1 cellular context compared by ENCODE assay signal in genomic region chr1:75724472-75725022, GRCh38.
TF ChIP-seq lines count a peak whose summit lies in the region.

TSS of gene ACADM (plus strand) at chr1:75724709. CDS start at chr1:75724788, 79 bp downstream.

TF ChIP-seq in HEK293, 187 proteins besides CTCF, POLR2A, EP300 and RAD21 (continued from another document and continues in another):
- TF ChIP-seq GLI2 (tag by site-specific recombination; IDR thresholded peaks at IDR 0.05; ENCODE audit: borderline replicate concordance, low read depth) = no peak
- TF ChIP-seq ZNF157 (tag by site-specific recombination; IDR thresholded peaks at IDR 0.05) = no peak
- TF ChIP-seq BCL11A (tag by site-specific recombination; IDR thresholded peaks at IDR 0.05; ENCODE audit: low read depth) = peak; percentile 99
- no peak for TF ChIP-seq ZNF596 (tag by site-specific recombination; IDR thresholded peaks at IDR 0.05)
- peak; percentile 83 for TF ChIP-seq GLIS2 (tag by site-specific recombination; IDR thresholded peaks at IDR 0.05)
- 0 out of 2 replicates have a peak, but pooled peaks have one; percentile 6 for TF ChIP-seq ZBTB17 (tag by site-specific recombination; IDR thresholded peaks at IDR 0.05)
- TF ChIP-seq ZNF645 (tag by site-specific recombination; IDR thresholded peaks at IDR 0.05) = no peak
- TF ChIP-seq ZNF248 (tag by site-specific recombination; IDR thresholded peaks at IDR 0.05) = no peak
- peak; percentile 98 for TF ChIP-seq KLF8 (tag by site-specific recombination; IDR thresholded peaks at IDR 0.05)
- TF ChIP-seq ZNF121 (tag by site-specific recombination; IDR thresholded peaks at IDR 0.05) = no peak
- TF ChIP-seq SCRT1 (tag by site-specific recombination; IDR thresholded peaks at IDR 0.05; ENCODE audit: borderline replicate concordance) = no peak
- no peak for TF ChIP-seq ZNF626 (tag by site-specific recombination; IDR thresholded peaks at IDR 0.05)
- no peak for TF ChIP-seq ZNF280C (tag by site-specific recombination; IDR thresholded peaks at IDR 0.05)
- TF ChIP-seq ZNF777 (tag by site-specific recombination; IDR thresholded peaks at IDR 0.05; ENCODE audit: borderline replicate concordance) = no peak
- 0 out of 2 replicates have a peak, but pooled peaks have one; percentile 51 for TF ChIP-seq ZNF391 (tag by site-specific recombination; IDR thresholded peaks at IDR 0.05; ENCODE audit: borderline replicate concordance, low read depth)
- no peak for TF ChIP-seq ZNF26 (tag by site-specific recombination; IDR thresholded peaks at IDR 0.05)
- TF ChIP-seq ZBTB44 (tag by site-specific recombination; IDR thresholded peaks at IDR 0.05) = no peak
- peak; percentile 48 for TF ChIP-seq ZIC2 (tag by site-specific recombination; IDR thresholded peaks at IDR 0.05)
- TF ChIP-seq PATZ1 (tag by site-specific recombination; IDR thresholded peaks at IDR 0.05) = peak; percentile 93
- no peak for TF ChIP-seq HOXD13 (CRISPR knock-in tag; IDR thresholded peaks at IDR 0.05; ENCODE audit: borderline replicate concordance)
- 0 out of 2 replicates have a peak, but pooled peaks have one; percentile 28 for TF ChIP-seq MZF1 (tag by site-specific recombination; IDR thresholded peaks at IDR 0.05; ENCODE audit: borderline replicate concordance)
- no peak for TF ChIP-seq SETDB1 (IDR thresholded peaks at IDR 0.05; ENCODE audit: insufficient read length, low read length)
- TF ChIP-seq KLF1 (tag by site-specific recombination; IDR thresholded peaks at IDR 0.05) = peak; percentile 81
- no peak for TF ChIP-seq ZNF10 (tag by site-specific recombination; IDR thresholded peaks at IDR 0.05)
- no peak for TF ChIP-seq ZFP41 (tag by site-specific recombination; IDR thresholded peaks at IDR 0.05; ENCODE audit: borderline replicate concordance)
- TF ChIP-seq ZNF112 (tag by site-specific recombination; IDR thresholded peaks at IDR 0.05) = no peak
- TF ChIP-seq ZNF174 (tag by site-specific recombination; IDR thresholded peaks at IDR 0.05) = no peak
- no peak for TF ChIP-seq ZSCAN16 (tag by site-specific recombination; IDR thresholded peaks at IDR 0.05)
- no peak for TF ChIP-seq YY2 (tag by site-specific recombination; IDR thresholded peaks at IDR 0.05)
- TF ChIP-seq ZNF223 (tag by site-specific recombination; IDR thresholded peaks at IDR 0.05) = no peak
- TF ChIP-seq ZNF350 (tag by site-specific recombination; IDR thresholded peaks at IDR 0.05) = no peak
- no peak for TF ChIP-seq ZNF16 (tag by site-specific recombination; IDR thresholded peaks at IDR 0.05; ENCODE audit: low read depth)
- no peak for TF ChIP-seq ZNF529 (tag by site-specific recombination; IDR thresholded peaks at IDR 0.05; ENCODE audit: insufficient replicate concordance)
- TF ChIP-seq ZNF354C (tag by site-specific recombination; IDR thresholded peaks at IDR 0.05; ENCODE audit: borderline replicate concordance, low read depth) = no peak
- peak; percentile 91 for TF ChIP-seq ZNF501 (tag by site-specific recombination; IDR thresholded peaks at IDR 0.05)
- TF ChIP-seq ZNF292 (tag by site-specific recombination; IDR thresholded peaks at IDR 0.05; ENCODE audit: borderline replicate concordance, low read depth) = no peak
- no peak for TF ChIP-seq ZNF341 (tag by site-specific recombination; IDR thresholded peaks at IDR 0.05; ENCODE audit: low read depth)
- TF ChIP-seq ZNF704 (tag by site-specific recombination; IDR thresholded peaks at IDR 0.05) = no peak
- TF ChIP-seq ZNF747 (tag by site-specific recombination; IDR thresholded peaks at IDR 0.05) = no peak
- TF ChIP-seq ZNF664 (tag by site-specific recombination; IDR thresholded peaks at IDR 0.05) = no peak
- peak; percentile 68; the same call in 1 of the 2 replicates for TF ChIP-seq ZNF280D (tag by site-specific recombination; IDR thresholded peaks at IDR 0.05)
- no peak for TF ChIP-seq ZNF585B (tag by site-specific recombination; IDR thresholded peaks at IDR 0.05)
- TF ChIP-seq ZBTB49 (tag by site-specific recombination; IDR thresholded peaks at IDR 0.05; ENCODE audit: low read depth) = no peak
- peak; percentile 64 for TF ChIP-seq ZNF24 (tag by site-specific recombination; IDR thresholded peaks at IDR 0.05)
- no peak for TF ChIP-seq RBAK (tag by site-specific recombination; IDR thresholded peaks at IDR 0.05)
- TF ChIP-seq ZNF600 (tag by site-specific recombination; IDR thresholded peaks at IDR 0.05) = peak; percentile 98
- TF ChIP-seq ZNF404 (tag by site-specific recombination; IDR thresholded peaks at IDR 0.05) = no peak
- TF ChIP-seq ZNF114 (tag by site-specific recombination; IDR thresholded peaks at IDR 0.05) = no peak
- no peak for TF ChIP-seq ZNF623 (tag by site-specific recombination; IDR thresholded peaks at IDR 0.05)
- 0 out of 2 replicates have a peak, but pooled peaks have one; percentile 13 for TF ChIP-seq ZBTB1 (tag by site-specific recombination; IDR thresholded peaks at IDR 0.05)
- no peak for TF ChIP-seq ZNF837 (tag by site-specific recombination; IDR thresholded peaks at IDR 0.05)
- no peak for TF ChIP-seq OVOL3 (tag by site-specific recombination; IDR thresholded peaks at IDR 0.05)
- peak; percentile 39; the same call in 1 of the 2 replicates for TF ChIP-seq IKZF3 (tag by site-specific recombination; IDR thresholded peaks at IDR 0.05)
- TF ChIP-seq ZNF610 (tag by site-specific recombination; IDR thresholded peaks at IDR 0.05; ENCODE audit: borderline replicate concordance) = no peak
- TF ChIP-seq ZNF239 (tag by site-specific recombination; IDR thresholded peaks at IDR 0.05) = no peak
- TF ChIP-seq ZNF426 (tag by site-specific recombination; IDR thresholded peaks at IDR 0.05) = no peak
